ENCODE assay signal across 15 cellular contexts in genomic region chr3:176554264-176554663, GRCh38.
DNase-seq lines count a peak whose midpoint lies in the region; ATAC-seq and TF ChIP-seq lines count a peak whose summit lies in the region.
"Had no signal": no experiment of that assay in that cellular context is flagged by ENCODE, and none has a peak within 500 bp of the region (broad histone marks: within the 10 kb centered on the region; RNA-seq: fewer than 3 reads in every experiment).

No MANE protein-coding gene starts in this region.

- no peaks in the 10 kb centered on the region for H3K27me3 ChIP-seq in GM23248 (replicated peaks; ENCODE audit: insufficient read depth)

- H4K20me1 ChIP-seq in GM23248 (ENCODE audit: insufficient read depth) = no peaks in the 10 kb centered on the region

- no peaks in the 10 kb centered on the region for H3F3A ChIP-seq in GM23248 (ENCODE audit: insufficient read depth)

- no peaks in the 10 kb centered on the region for H3K9me2 ChIP-seq in GM23248 (ENCODE audit: insufficient read depth)

- no peak overlapping the region for H3K4me2 ChIP-seq in GM23248 (ENCODE audit: unreplicated experiment)
- H3K4me2 ChIP-seq: A549, GM23338 had no signal

- no peaks in the 10 kb centered on the region for H3K36me3 ChIP-seq in GM23248 (ENCODE audit: low read depth)

- no peak for TF ChIP-seq CTCF in 22Rv1 (IDR thresholded peaks at IDR 0.05)

- in situ Hi-C loops in GM23248 (cut with MboI) = no loop called here

- H3K4me3 ChIP-seq in GM23248 = no peak overlapping the region
- H3K4me3 ChIP-seq: A549, GM23338 had no signal

- ATAC-seq in GM18502 (IDR thresholded peaks at IDR 0.05; ENCODE audit: poor library complexity, unreplicated experiment) (no peak), GM18867 (IDR thresholded peaks at IDR 0.05; ENCODE audit: unreplicated experiment) (no peak)
- ATAC-seq: A549, GM23338 had no signal

- no peaks in the 10 kb centered on the region for H3K4me1 ChIP-seq in GM23248 (ENCODE audit: insufficient read depth)
- H3K4me1 ChIP-seq: A549 had no signal

- no peaks in the 10 kb centered on the region for H3K9me3 ChIP-seq in GM23248 (ENCODE audit: low read depth)
- H3K9me3 ChIP-seq: A549 had no signal

- DNase-seq in GM23248 = peak; percentile 1
- peak; percentile 2 for DNase-seq in kidney tubule cell (ENCODE audit: low spot score)
- peak; percentile 60 for DNase-seq in putamen (ENCODE audit: low spot score)
- DNase-seq in medulla oblongata (ENCODE audit: extremely low spot score) = no peak
- DNase-seq: AML-193; CD4-positive, alpha-beta T cell; DMS153; GDM1 had no signal

- 58 to 78% methylated on average over 2 of the region's 2 CpGs for WGBS in GM23248 (ENCODE audit: low coverage in 1 of 2, low lambda C conversion rate in 2 of 2, missing lambda C conversion rate in 2 of 2), 2 experiments

- no peak overlapping the region for H2AFZ ChIP-seq in GM23248
- H2AFZ ChIP-seq: GM23338 had no signal

- no peaks in the 10 kb centered on the region for H3K79me2 ChIP-seq in GM23248 (ENCODE audit: insufficient read depth)

- no peak overlapping the region for H3K9ac ChIP-seq in GM23248

- H3K27ac ChIP-seq in 22Rv1 (peak overlapping the region; percentile 27; the same call in 1 of the 2 replicates), GM23248 (no peak overlapping the region)
- H3K27ac ChIP-seq: A549, C4-2B, HL-60 had no signal
